In the genomic region with DNA sequence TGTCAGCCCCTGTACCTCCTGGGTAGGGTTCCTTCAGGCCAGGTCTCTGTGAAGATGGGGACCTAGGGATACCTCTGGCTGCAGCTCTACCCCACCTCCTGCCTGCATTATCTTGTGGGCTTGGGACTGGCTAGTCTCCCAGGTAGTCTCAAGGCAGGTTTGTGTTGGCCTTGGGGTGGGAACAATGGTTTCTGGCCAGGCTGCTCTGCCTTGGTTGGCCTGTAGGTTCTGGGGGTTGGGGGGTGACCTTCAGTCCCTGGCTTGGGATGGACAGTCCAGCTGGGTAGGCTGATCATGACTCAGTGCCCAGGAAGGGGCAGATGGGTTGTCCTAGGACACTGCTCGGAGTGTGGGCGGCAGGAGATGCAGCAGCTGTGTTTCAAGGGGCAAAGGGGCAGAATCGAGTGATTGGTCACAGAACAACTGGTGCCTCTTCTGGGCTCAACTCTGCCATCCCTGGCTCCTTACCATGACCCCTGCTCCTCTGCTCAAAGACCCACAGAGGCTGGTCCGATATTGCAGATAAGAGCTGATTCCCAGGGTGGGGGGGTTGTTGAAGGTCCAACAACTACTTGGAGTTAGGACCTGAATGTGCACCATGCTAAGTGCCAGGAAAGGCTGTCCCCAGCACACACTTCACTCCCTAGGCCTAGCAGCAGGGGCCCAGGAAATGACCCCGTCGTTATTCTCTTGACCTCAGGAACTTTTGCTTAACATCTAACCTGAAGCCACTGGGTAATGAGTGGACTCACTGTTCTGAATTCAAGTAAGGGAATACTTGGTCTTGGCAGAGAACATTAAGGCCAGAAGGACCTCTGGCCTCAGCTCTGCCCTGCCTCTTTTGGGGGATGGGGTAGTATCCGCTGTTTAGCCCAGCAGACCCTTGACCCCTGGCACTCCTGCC, we compare ENCODE assay signal across 1 cellular context.
TF ChIP-seq lines count a peak whose summit lies in the region.

No MANE protein-coding gene starts in this region.

TF ChIP-seq in neural cell, 6 proteins besides CTCF, POLR2A, EP300 and RAD21 (continued from another document):
- TF ChIP-seq TAF1 (IDR thresholded peaks at IDR 0.05; ENCODE audit: low read depth), result no peak
- TF ChIP-seq SMC3 (conservative IDR thresholded peaks at IDR 0.05; ENCODE audit: poor library complexity), result no peak
- no peak for TF ChIP-seq EZH2 (IDR thresholded peaks at IDR 0.05; ENCODE audit: borderline replicate concordance, insufficient read depth, low read length, poor library complexity, severe bottlenecking)
TF ChIP-seq in neural cell: peak in this region for 0.
